Comparison of ENCODE assay signal across 8 cellular contexts in genomic region chr5:140220032-140220697, GRCh38. TPM values are rescaled to one million over a fixed set of nuclear protein-coding genes. Genes with fewer than 3 reads are reported as not detected.
DNase-seq lines count a peak whose midpoint lies in the region; ATAC-seq and TF ChIP-seq lines count a peak whose summit lies in the region.

No MANE protein-coding gene starts in this region.

- no peak for TF ChIP-seq CTCF in kidney epithelial cell (IDR thresholded peaks at IDR 0.05; ENCODE audit: insufficient read depth, low read length, poor library complexity, severe bottlenecking)

- no peak overlapping the region for H2BK5ac ChIP-seq in trophoblast cell (ENCODE audit: low read depth, low read length, poor library complexity)

- H3K27ac ChIP-seq in trophoblast cell (ENCODE audit: low read depth, low read length), result no peak overlapping the region

- H3K4me3 ChIP-seq in kidney epithelial cell (ENCODE audit: low read depth, low read length) (no peak overlapping the region), trophoblast cell (ENCODE audit: low read depth, low read length) (no peak overlapping the region)

- DNase-seq in Daoy (ENCODE audit: low read depth), result peak; percentile 75
- DNase-seq in M059J (ENCODE audit: low read depth), result peak; percentile 79
- peak; percentile 66 for DNase-seq in kidney epithelial cell (ENCODE audit: low read depth)
- DNase-seq in activated CD4-positive, CD25-positive, alpha-beta regulatory T cell (lab: John Stamatoyannopoulos, UW), result no peak
- DNase-seq in T-helper 9 cell, result no peak
- no peak for DNase-seq in DMS53 (lab: John Stamatoyannopoulos, UW)
- DNase-seq in trophoblast cell, result no peak

- H3K18ac ChIP-seq in trophoblast cell (ENCODE audit: low read length), result no peak overlapping the region

- H2BK12ac ChIP-seq in trophoblast cell (ENCODE audit: low read length), result no peak overlapping the region

- H3K4me1 ChIP-seq in trophoblast cell (ENCODE audit: control insufficient read depth in 1 of 2, insufficient read depth in 2 of 2, low read length in 2 of 2), result no peaks in the 10 kb centered on the region

- no peak overlapping the region for H4K8ac ChIP-seq in trophoblast cell (ENCODE audit: low read depth, low read length)

- WGBS in trophoblast cell (ENCODE audit: extremely low coverage, insufficient coverage, insufficient read length), result no CpG with 5 or more reads among the region's 3 CpGs

- no peak overlapping the region for H2BK120ac ChIP-seq in trophoblast cell (ENCODE audit: insufficient read depth, low read length, poor library complexity)

- no peaks in the 10 kb centered on the region for H3K36me3 ChIP-seq in kidney epithelial cell (ENCODE audit: control insufficient read depth, insufficient read depth, low read length)
- no peaks in the 10 kb centered on the region for H3K36me3 ChIP-seq in trophoblast cell (ENCODE audit: control insufficient read depth in 1 of 2, insufficient read depth in 2 of 2, low read length in 2 of 2)

- peak; percentile 57 for ATAC-seq in GM21367 (IDR thresholded peaks at IDR 0.05; ENCODE audit: unreplicated experiment)

- H3K14ac ChIP-seq in trophoblast cell (ENCODE audit: low read length), result no peak overlapping the region

- no peaks in the 10 kb centered on the region for H3K79me1 ChIP-seq in trophoblast cell (ENCODE audit: low read length)

- no peaks in the 10 kb centered on the region for H3K79me2 ChIP-seq in trophoblast cell (ENCODE audit: control insufficient read depth, insufficient read depth, low read length, poor library complexity)

- no peaks in the 10 kb centered on the region for H3K9me3 ChIP-seq in trophoblast cell (ENCODE audit: insufficient read depth, low read depth, low read length)

- no peak overlapping the region for H3K23ac ChIP-seq in trophoblast cell (ENCODE audit: low read length)

- H2AFZ ChIP-seq in trophoblast cell (ENCODE audit: insufficient read depth, low read length, poor library complexity), result no peak overlapping the region

- no peak overlapping the region for H4K12ac ChIP-seq in trophoblast cell (ENCODE audit: low read depth, low read length)

- H2AK5ac ChIP-seq in trophoblast cell (ENCODE audit: low read length), result no peak overlapping the region

- H3K27me3 ChIP-seq in kidney epithelial cell (ENCODE audit: control insufficient read depth, insufficient read depth, low read length) (no peaks in the 10 kb centered on the region), trophoblast cell (ENCODE audit: insufficient read depth, low read length) (no peaks in the 10 kb centered on the region)

- no peak overlapping the region for H3K9ac ChIP-seq in trophoblast cell (ENCODE audit: low read length)

- no peak overlapping the region for H3K4me2 ChIP-seq in trophoblast cell (ENCODE audit: low read length)

- H3K4ac ChIP-seq in trophoblast cell (ENCODE audit: low read depth, low read length), result no peak overlapping the region

- no peak overlapping the region for H4K91ac ChIP-seq in trophoblast cell (ENCODE audit: low read depth, low read length)

RNA-seq across cellular contexts. Expression of gene CYSTM1, which starts 45.2 kb away (rescaled TPM):
- 23.8 and 28.2 TPM in 2 replicates for total RNA-seq in Daoy (2014; rRNA removed; shearing (Covaris generic))
- total RNA-seq in M059J (2014; rRNA removed; shearing (Covaris generic)), result 43.6 and 45.0 TPM in 2 replicates
- 125 and 176 TPM in 2 replicates for total RNA-seq in kidney epithelial cell
- 16.4 and 16.5 TPM in 2 replicates for polyA plus RNA-seq in trophoblast cell (2013)

Comparison
In these comparisons a context has a peak if more than half of its experiments do, and no peak if none do; other contexts are left out.
1. DNase-seq: peak in Daoy (single experiment), M059J (single experiment) and kidney epithelial cell (single experiment); none in activated CD4-positive, CD25-positive, alpha-beta regulatory T cell (0 of 4), T-helper 9 cell (single experiment), DMS53 (single experiment) and trophoblast cell (0 of 2).